1 cellular context compared by ENCODE assay signal in genomic region chr6:128724738-128725137, GRCh38.
TF ChIP-seq lines count a peak whose summit lies in the region.

No MANE protein-coding gene starts in this region.

TF ChIP-seq in IMR-90, 13 proteins besides CTCF, POLR2A, EP300 and RAD21 (continued from another document):
- TF ChIP-seq MXI1 (IDR thresholded peaks at IDR 0.05; ENCODE audit: borderline replicate concordance, low read depth, low read length) (no peak), SMC3 (IDR thresholded peaks at IDR 0.05; ENCODE audit: low read depth, low read length) (no peak), RFX5 (IDR thresholded peaks at IDR 0.05; ENCODE audit: low read depth, low read length) (no peak)
